32 cellular contexts compared by ENCODE assay signal in the genomic region with DNA sequence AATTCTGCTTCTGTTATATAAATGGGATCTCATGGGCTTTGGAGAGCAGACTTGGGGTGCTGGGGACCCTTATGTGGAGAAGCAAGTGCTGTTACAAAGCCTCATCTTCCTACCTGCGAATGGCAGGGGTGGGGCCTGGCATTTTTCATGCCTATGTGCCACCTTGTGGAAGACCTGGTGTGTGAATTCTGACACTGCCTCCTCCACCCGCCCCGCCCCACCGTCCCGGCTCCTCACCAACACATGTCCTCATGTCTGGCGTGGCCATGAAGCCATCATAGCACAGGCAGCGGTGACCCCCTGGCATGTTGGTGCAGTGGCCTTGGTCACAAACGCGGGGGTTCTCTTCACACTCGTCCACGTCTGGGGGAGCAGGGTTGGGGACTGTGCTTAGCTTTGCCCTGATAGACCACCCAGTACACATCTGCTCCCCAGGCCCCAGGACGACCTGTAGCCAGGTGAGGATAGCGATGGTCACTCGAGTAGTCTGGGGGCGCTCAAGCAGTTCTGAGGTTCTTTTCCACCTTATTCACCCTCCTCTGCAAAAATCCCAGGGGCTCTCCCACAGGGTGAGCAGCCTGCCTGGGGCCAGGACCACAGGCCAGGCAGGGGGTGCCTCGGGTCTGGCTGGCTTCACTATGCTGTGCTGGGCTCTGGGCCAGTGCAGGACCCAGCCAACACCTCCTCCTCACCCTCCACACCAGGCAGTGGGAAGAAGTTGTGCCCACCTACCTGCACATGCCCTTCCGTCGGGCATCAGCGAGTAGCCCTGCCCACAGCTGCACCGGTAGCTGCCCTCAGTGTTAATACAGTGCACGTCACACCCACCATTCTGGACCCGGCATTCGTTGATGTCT. TPM values are rescaled to one million over a fixed set of nuclear protein-coding genes. Genes with fewer than 3 reads are reported as not detected.
DNase-seq lines count a peak whose midpoint lies in the region; ATAC-seq and TF ChIP-seq lines count a peak whose summit lies in the region.
"Had no signal": no experiment of that assay in that cellular context is flagged by ENCODE, and none has a peak within 500 bp of the region (broad histone marks: within the 10 kb centered on the region; RNA-seq: fewer than 3 reads in every experiment).

No MANE protein-coding gene starts in this region.

- H3K4me1 ChIP-seq in HEK293 (ENCODE audit: control insufficient read depth, insufficient read depth, low read length) = no peaks in the 10 kb centered on the region
- no peaks in the 10 kb centered on the region for H3K4me1 ChIP-seq in Panc1 (ENCODE audit: control insufficient read depth, insufficient read depth, low read length)
- H3K4me1 ChIP-seq in mucosa of descending colon (ENCODE audit: low read depth) = no peaks in the 10 kb centered on the region
- H3K4me1 ChIP-seq: BLaER1 had no signal

- H3K36me3 ChIP-seq in HEK293 (ENCODE audit: control insufficient read depth in 2 of 2, insufficient read depth in 1 of 2, low read length in 2 of 2) (no peaks in the 10 kb centered on the region), Panc1 (ENCODE audit: control insufficient read depth, insufficient read depth, low read length) (no peaks in the 10 kb centered on the region), mucosa of descending colon (ENCODE audit: low read depth) (no peaks in the 10 kb centered on the region)
- H3K36me3 ChIP-seq: BLaER1 had no signal

- BruUV-seq in Panc1 (replicated peaks; lab: Mats Ljungman, UMichigan) = no TSS peak

- no peaks in the 10 kb centered on the region for H3K9me3 ChIP-seq in HEK293 (ENCODE audit: control insufficient read depth, insufficient read depth, low read depth, low read length)
- no peaks in the 10 kb centered on the region for H3K9me3 ChIP-seq in Panc1 (ENCODE audit: control insufficient read depth, insufficient read depth, low read depth, low read length)
- H3K9me3 ChIP-seq in mucosa of descending colon = no peaks in the 10 kb centered on the region
- H3K9me3 ChIP-seq: BLaER1 had no signal

- DNase-seq in GM10248 (ENCODE audit: extremely low spot score) (no peak), Panc1 (ENCODE audit: low read depth, low spot score) (no peak), mucosa of descending colon (peak in 2 of 3 donors; percentile 17 to 32), caudate nucleus (lab: John Stamatoyannopoulos, UW) (no peak), NCI-H1417 (lab: John Stamatoyannopoulos, UW) (no peak)
- DNase-seq: activated B cell treated with CpG ODN at 0.5 μM for 24 hours; activated CD4-positive, alpha-beta T cell treated with anti-CD3 and anti-CD28 coated beads, Interleukin-2, amount 50 U/mL, for 4 hours; activated CD8-positive, alpha-beta memory T cell treated with anti-CD3 and anti-CD28 coated beads, Interleukin-2, amount 50 U/mL, for 4 hours; activated naive CD4-positive, alpha-beta T cell treated with anti-CD3 and anti-CD28 coated beads, Interleukin-2, amount 50 U/mL, for 16 hours; amniotic stem cell; COR-L47; DND-41; glutamatergic neuron; GOT3; left ventricle myocardium superior; naive thymus-derived CD4-positive, alpha-beta T cell; NCI-H1436 treated with DMSO at 0.1 percent for 48 hours; NCI-H2107; OCI-M1; retina; stimulated activated CD4-positive, alpha-beta T cell treated with anti-CD3 and anti-CD28 coated beads, Interleukin-1b, Interleukin-23, amount 100 ng/mL, for 48 hours; SW 1271; T-helper 9 cell; trophoblast cell had no signal

- in situ Hi-C loops in Panc1 (cut with HindIII; ENCODE audit: low pct_unique_long_range_greater_than_20kb, low sequenced_read_pairs) = no loop called here

- peak; percentile 3 for TF ChIP-seq CTCF in GM10248 (IDR thresholded peaks at IDR 0.05; ENCODE audit: control extremely low read depth, extremely low read depth, low read depth, missing control alignments)
- no peak for TF ChIP-seq CTCF in HEK293 (tag by site-specific recombination; IDR thresholded peaks at IDR 0.05)
- TF ChIP-seq CTCF in Panc1 (IDR thresholded peaks at IDR 0.05) = no peak
- TF ChIP-seq CTCF in mucosa of descending colon (IDR thresholded peaks at IDR 0.05) = no peak

- no peaks in the 10 kb centered on the region for H3K27me3 ChIP-seq in Panc1 (ENCODE audit: control insufficient read depth, insufficient read depth, low read length)
- H3K27me3 ChIP-seq: BLaER1 had no signal

- no peak overlapping the region for H3K27ac ChIP-seq in HEK293 (ENCODE audit: extremely low read depth, low read depth, low read length)
- no peak overlapping the region for H3K27ac ChIP-seq in Panc1 (ENCODE audit: low read length)
- H3K27ac ChIP-seq in caudate nucleus (ENCODE audit: low read depth, low read length) = no peak overlapping the region
- H3K27ac ChIP-seq: BLaER1, epithelial cell of prostate had no signal

- ATAC-seq in Panc1 (peak; percentile 57), mucosa of descending colon (no peak), HG03342 (IDR thresholded peaks at IDR 0.05; ENCODE audit: unreplicated experiment) (no peak)
- ATAC-seq: activated T-helper 17 cell treated with anti-CD3 and anti-CD28 coated beads, Interleukin-2, amount 50 U/mL, for 72 hours; K562; left ventricle myocardium superior; naive thymus-derived CD4-positive, alpha-beta T cell had no signal

- POLR2A ChIA-PET in GM10248 (lab: Yijun Ruan, JAX) (no interaction called here), HEK293 (lab: Yijun Ruan, JAX) (no interaction called here), Panc1 (lab: Charles Lee) (no interaction called here)

- CTCF ChIA-PET in GM10248 (lab: Yijun Ruan, JAX) (interaction anchor here (1.0 kb wide), 1 partner anchor 110 kb away, joined by 3 read pairs; no protein-coding TSS in a partner anchor), HEK293 (lab: Yijun Ruan, JAX) (no interaction called here), Panc1 (lab: Charles Lee) (interaction anchor here (0.6 kb wide), 1 partner anchor 150 kb away, joined by 3 read pairs; no protein-coding TSS in a partner anchor)

- intact Hi-C loops in Panc1 (cut with micrococcal nuclease; ENCODE audit: unreplicated experiment) (no loop called here), mucosa of descending colon (cut with DNase I, micrococcal nuclease) (no loop called here)

- no peak overlapping the region for H3K4me3 ChIP-seq in HEK293 (ENCODE audit: low read depth, low read length)
- no peak overlapping the region for H3K4me3 ChIP-seq in Panc1 (ENCODE audit: low read depth in 2 of 2, low read length in 2 of 2)
- H3K4me3 ChIP-seq in mucosa of descending colon = no peak overlapping the region
- H3K4me3 ChIP-seq: BLaER1, K562, smooth muscle cell had no signal

TF ChIP-seq in HEK293, 187 proteins besides CTCF, POLR2A, EP300 and RAD21:
- TF ChIP-seq ZNF48 (tag by site-specific recombination; IDR thresholded peaks at IDR 0.05) (no peak), EGR2 (tag by site-specific recombination; IDR thresholded peaks at IDR 0.05; ENCODE audit: low read depth) (peak; percentile 20; the same call in 1 of the 2 replicates), ZNF157 (tag by site-specific recombination; IDR thresholded peaks at IDR 0.05) (peak; percentile 95)

RNA-seq across cellular contexts. Expression of gene FBN3, which starts 32.7 kb away (rescaled TPM):
- total RNA-seq in Panc1 (2021; ENCODE audit: unreplicated experiment) = 0.10 TPM
- 0.16 TPM for polyA plus RNA-seq in Panc1 (2012; ENCODE audit: insufficient read length)
- under 1 TPM in 1 of 3 donors, not detected in 2; 0.35 TPM for total RNA-seq in mucosa of descending colon
- total RNA-seq: activated B cell treated with CpG ODN at 0.5 μM for 24 hours; left ventricle myocardium superior; naive thymus-derived CD4-positive, alpha-beta T cell; smooth muscle cell had no signal
- polyA plus RNA-seq: AG04450; naive thymus-derived CD4-positive, alpha-beta T cell; smooth muscle cell had no signal

Comparison
In these comparisons a context has a peak if more than half of its experiments do, and no peak if none do; other contexts are left out.
1. DNase-seq: peak in mucosa of descending colon (2 of 3); none in GM10248 (single experiment), Panc1 (single experiment), caudate nucleus (0 of 61) and NCI-H1417 (0 of 3).